In the genomic region with DNA sequence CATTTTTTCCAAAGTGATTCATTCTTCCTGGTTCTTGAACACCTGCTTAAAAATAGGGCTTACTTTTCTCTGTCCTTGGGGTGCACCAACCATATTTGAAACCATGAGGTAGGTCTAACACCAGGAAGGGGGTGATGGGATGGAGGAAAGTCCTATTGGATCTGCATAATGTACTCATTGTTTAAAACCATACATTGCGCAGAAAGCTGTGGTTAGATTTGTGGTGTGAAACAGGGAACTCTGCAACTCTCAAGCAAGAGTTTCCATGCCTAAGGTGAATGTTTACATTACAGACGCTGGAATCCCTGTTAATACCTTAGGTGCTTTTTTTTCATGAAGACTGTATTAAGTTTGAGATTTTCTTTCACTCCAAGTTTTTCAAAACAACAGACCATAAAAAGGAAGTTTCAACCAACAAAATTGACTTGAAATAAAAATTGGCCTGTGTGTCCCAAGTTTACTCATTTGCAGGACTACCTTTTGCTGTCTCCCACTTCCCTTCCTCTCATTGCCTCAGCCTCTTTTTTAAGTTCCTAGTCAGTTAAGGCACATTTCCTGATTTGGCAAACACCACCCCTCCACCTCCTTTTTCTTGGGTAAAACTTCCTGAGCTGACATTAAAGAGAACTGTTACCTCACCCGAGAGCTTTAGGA, we compare ENCODE assay signal across 14 cellular contexts. TPM values are rescaled to one million over a fixed set of nuclear protein-coding genes. Genes with fewer than 3 reads are reported as not detected.
A peak's percentile ranks its signal among the peaks of the same experiment; 100 is the strongest.
DNase-seq lines count a peak whose midpoint lies in the region; ATAC-seq and TF ChIP-seq lines count a peak whose summit lies in the region.
"Had no signal": no experiment of that assay in that cellular context is flagged by ENCODE, and none has a peak within 500 bp of the region (broad histone marks: within the 10 kb centered on the region; RNA-seq: fewer than 3 reads in every experiment).

No MANE protein-coding gene starts in this region.

- H3K4me3 ChIP-seq in left ventricle myocardium inferior (no peak overlapping the region), OCI-LY3 (ENCODE audit: low read length) (peak overlapping the region; percentile 37; the same call in 1 of the 2 replicates), hepatocyte (no peak overlapping the region), upper lobe of right lung (no peak overlapping the region), MG63 (no peak overlapping the region)
- H3K4me3 ChIP-seq: Peyer's patch, thoracic aorta had no signal

- WGBS in hepatocyte (ENCODE audit: low lambda C conversion rate, missing lambda C conversion rate) = 46% methylated on average over 3 of the region's 3 CpGs

- H3K27me3 Mint-ChIP-seq in type B pancreatic cell = peaks cover 2% of the 10 kb centered on the region

- H3K27ac ChIP-seq in left ventricle myocardium inferior (replicated peaks) (peak overlapping the region; percentile 23), OCI-LY3 (ENCODE audit: low read length) (no peak overlapping the region), hepatocyte (peak overlapping the region; percentile 35), upper lobe of right lung (peak overlapping the region; percentile 12)
- H3K27ac ChIP-seq: Peyer's patch had no signal

- no peak for DNase-seq in left ventricle myocardium inferior
- no peak for DNase-seq in Right ventricle myocardium inferior (ENCODE audit: missing footprints)
- no peak for DNase-seq in hepatocyte (ENCODE audit: low spot score)
- no peak for DNase-seq in upper lobe of right lung
- DNase-seq in MG63 = no peak
- DNase-seq in type B pancreatic cell (ENCODE audit: extremely low spot score, unreplicated experiment) = no peak
- DNase-seq in NCI-H1694 treated with DMSO at 0.1 percent for 48 hours (lab: John Stamatoyannopoulos, UW) = no peak
- DNase-seq: activated CD4-positive, alpha-beta T cell treated with anti-CD3 and anti-CD28 coated beads, Interleukin-2, amount 50 U/mL, for 48 hours; activated gamma-delta T cell; mammary epithelial cell; NCI-H1048; Peyer's patch had no signal

- H3K27ac Mint-ChIP-seq in type B pancreatic cell = no peak overlapping the region

- H3K36me3 Mint-ChIP-seq in type B pancreatic cell = no peaks in the 10 kb centered on the region

- ATAC-seq in Right ventricle myocardium inferior (no peak), upper lobe of right lung (peak; percentile 34)

- H3K4me1 Mint-ChIP-seq in type B pancreatic cell (ENCODE audit: unreplicated experiment) = peaks cover 13% of the 10 kb centered on the region

- H3K79me2 ChIP-seq in OCI-LY3 (ENCODE audit: low read length) = no peaks in the 10 kb centered on the region
- H3K79me2 ChIP-seq in hepatocyte = no peaks in the 10 kb centered on the region

- H3K4me1 ChIP-seq in left ventricle myocardium inferior (no peaks in the 10 kb centered on the region), OCI-LY3 (ENCODE audit: low read length) (peaks cover 26% of the 10 kb centered on the region), hepatocyte (ENCODE audit: insufficient read depth) (peaks cover 11% of the 10 kb centered on the region), upper lobe of right lung (no peaks in the 10 kb centered on the region)
- H3K4me1 ChIP-seq: Peyer's patch had no signal

- no peaks in the 10 kb centered on the region for H3K9me2 ChIP-seq in hepatocyte (replicated peaks; ENCODE audit: insufficient read depth)

- no peaks in the 10 kb centered on the region for H3K36me3 ChIP-seq in left ventricle myocardium inferior
- H3K36me3 ChIP-seq in OCI-LY3 (replicated peaks; ENCODE audit: low read depth, low read length) = no peaks in the 10 kb centered on the region
- H3K36me3 ChIP-seq in hepatocyte (replicated peaks; ENCODE audit: insufficient read depth, low read depth) = no peaks in the 10 kb centered on the region
- no peaks in the 10 kb centered on the region for H3K36me3 ChIP-seq in upper lobe of right lung
- H3K36me3 ChIP-seq in MG63 = no peaks in the 10 kb centered on the region
- H3K36me3 ChIP-seq: Peyer's patch, thoracic aorta had no signal

- peaks cover 4% of the 10 kb centered on the region for H3K9me3 Mint-ChIP-seq in type B pancreatic cell

- no peak overlapping the region for H3K4me3 Mint-ChIP-seq in type B pancreatic cell

- H3K4me2 ChIP-seq in OCI-LY3 (ENCODE audit: low read length) (peak overlapping the region; percentile 71), hepatocyte (peak overlapping the region; percentile 31)

- intact Hi-C loops in left ventricle myocardium inferior (cut with micrococcal nuclease) = no loop called here
- intact Hi-C loops in Right ventricle myocardium inferior (cut with DNase I) = no loop called here
- intact Hi-C loops in upper lobe of right lung (cut with DNase I) = no loop called here

- H3K9ac ChIP-seq in OCI-LY3 (ENCODE audit: low read length) = no peak overlapping the region

- TF ChIP-seq CTCF in left ventricle myocardium inferior (IDR thresholded peaks at IDR 0.05; ENCODE audit: borderline replicate concordance) = no peak
- TF ChIP-seq CTCF in OCI-LY3 (IDR thresholded peaks at IDR 0.05; ENCODE audit: low read depth, low read length) = no peak
- no peak for TF ChIP-seq CTCF in hepatocyte (IDR thresholded peaks at IDR 0.05; ENCODE audit: poor library complexity)
- TF ChIP-seq CTCF in upper lobe of right lung (IDR thresholded peaks at IDR 0.05) = no peak
- TF ChIP-seq CTCF in type B pancreatic cell (conservative IDR thresholded peaks at IDR 0.05) = no peak

- H4K20me1 ChIP-seq in OCI-LY3 (ENCODE audit: insufficient read depth, low read length) (no peaks in the 10 kb centered on the region), hepatocyte (ENCODE audit: insufficient read depth, poor library complexity, severe bottlenecking) (no peaks in the 10 kb centered on the region)

- H3K9me3 ChIP-seq in left ventricle myocardium inferior (replicated peaks) (no peaks in the 10 kb centered on the region), OCI-LY3 (ENCODE audit: insufficient read depth, low read length) (no peaks in the 10 kb centered on the region), hepatocyte (ENCODE audit: low read depth) (no peaks in the 10 kb centered on the region), upper lobe of right lung (no peaks in the 10 kb centered on the region), MG63 (no peaks in the 10 kb centered on the region)
- H3K9me3 ChIP-seq: Peyer's patch, thoracic aorta had no signal

- H3K27me3 ChIP-seq in left ventricle myocardium inferior (ENCODE audit: low read depth) = peaks cover 6% of the 10 kb centered on the region
- H3K27me3 ChIP-seq in OCI-LY3 (ENCODE audit: low read depth, low read length) = no peaks in the 10 kb centered on the region
- no peaks in the 10 kb centered on the region for H3K27me3 ChIP-seq in hepatocyte
- no peaks in the 10 kb centered on the region for H3K27me3 ChIP-seq in upper lobe of right lung
- H3K27me3 ChIP-seq in MG63 = no peaks in the 10 kb centered on the region
- H3K27me3 ChIP-seq: Peyer's patch had no signal

- H2AFZ ChIP-seq in OCI-LY3 (ENCODE audit: low read depth, low read length) = peak overlapping the region; percentile 69; the same call in 1 of the 2 replicates
- H2AFZ ChIP-seq in hepatocyte = peak overlapping the region; percentile 3

RNA-seq across cellular contexts. Expression of gene RBPJ, which starts 48.0 kb away (rescaled TPM):
- total RNA-seq in left ventricle myocardium inferior (36.5 TPM), Right ventricle myocardium inferior (42.1 TPM), hepatocyte (54.8 and 74.5 TPM in 2 replicates), upper lobe of right lung (86.2 TPM), type B pancreatic cell (ENCODE audit: low replicate concordance) (61.5 and 95.4 TPM in 2 replicates)
- polyA plus RNA-seq in hepatocyte = 73.7 and 80.2 TPM in 2 replicates
- total RNA-seq in MG63 (2014; rRNA removed; shearing (Covaris generic); ENCODE audit: low replicate concordance) = 50.7 and 59.4 TPM in 2 replicates
